20 cellular contexts compared by ENCODE assay signal in genomic region chr12:49547090-49547690, GRCh38. TPM values are rescaled to one million over a fixed set of nuclear protein-coding genes. Genes with fewer than 3 reads are reported as not detected.
DNase-seq lines count a peak whose midpoint lies in the region; ATAC-seq and TF ChIP-seq lines count a peak whose summit lies in the region.
"Had no signal": no experiment of that assay in that cellular context is flagged by ENCODE, and none has a peak within 500 bp of the region (broad histone marks: within the 10 kb centered on the region; RNA-seq: fewer than 3 reads in every experiment).

No MANE protein-coding gene starts in this region.

- H3K4me1 Mint-ChIP-seq in activated naive CD8-positive, alpha-beta T cell treated with anti-CD3 and anti-CD28 coated beads, Interleukin-2, amount 50 U/mL, for 24 hours = peaks cover 32% of the 10 kb centered on the region
- peaks cover 25% of the 10 kb centered on the region for H3K4me1 Mint-ChIP-seq in activated naive CD8-positive, alpha-beta T cell treated with anti-CD3 and anti-CD28 coated beads for 36 hours
- peaks cover 12% of the 10 kb centered on the region for H3K4me1 Mint-ChIP-seq in stimulated activated effector memory CD8-positive, alpha-beta T cell treated with anti-CD3 and anti-CD28 coated beads, Interleukin-12 subunit alpha, Interleukin-12 subunit beta, amount 100 ng/mL, for 72 hours

- H3K9me3 Mint-ChIP-seq in activated naive CD8-positive, alpha-beta T cell treated with anti-CD3 and anti-CD28 coated beads, Interleukin-2, amount 50 U/mL, for 24 hours = no peaks in the 10 kb centered on the region
- no peaks in the 10 kb centered on the region for H3K9me3 Mint-ChIP-seq in activated naive CD8-positive, alpha-beta T cell treated with anti-CD3 and anti-CD28 coated beads for 36 hours
- no peaks in the 10 kb centered on the region for H3K9me3 Mint-ChIP-seq in stimulated activated effector memory CD8-positive, alpha-beta T cell treated with anti-CD3 and anti-CD28 coated beads, Interleukin-12 subunit alpha, Interleukin-12 subunit beta, amount 100 ng/mL, for 72 hours
- H3K9me3 Mint-ChIP-seq: CD4-positive, alpha-beta T cell had no signal

- no peak overlapping the region for H3K27ac Mint-ChIP-seq in activated naive CD8-positive, alpha-beta T cell treated with anti-CD3 and anti-CD28 coated beads, Interleukin-2, amount 50 U/mL, for 24 hours
- H3K27ac Mint-ChIP-seq in activated naive CD8-positive, alpha-beta T cell treated with anti-CD3 and anti-CD28 coated beads for 36 hours = no peak overlapping the region
- H3K27ac Mint-ChIP-seq in stimulated activated effector memory CD8-positive, alpha-beta T cell treated with anti-CD3 and anti-CD28 coated beads, Interleukin-12 subunit alpha, Interleukin-12 subunit beta, amount 100 ng/mL, for 72 hours = no peak overlapping the region
- H3K27ac Mint-ChIP-seq: CD4-positive, alpha-beta T cell had no signal

- H3K36me3 ChIP-seq in RWPE2 (ENCODE audit: low read depth) (no peaks in the 10 kb centered on the region), lower lobe of right lung (no peaks in the 10 kb centered on the region)
- H3K36me3 ChIP-seq: BLaER1, HAP-1, MG63 had no signal

- peaks cover 8% of the 10 kb centered on the region for H3K4me1 ChIP-seq in RWPE2 (ENCODE audit: insufficient read depth, poor library complexity, severe bottlenecking)
- H3K4me1 ChIP-seq in lower lobe of right lung = peaks cover 12% of the 10 kb centered on the region
- H3K4me1 ChIP-seq: HAP-1 had no signal

- H3K27me3 ChIP-seq in RWPE2 (ENCODE audit: insufficient read depth, poor library complexity, severe bottlenecking) = no peaks in the 10 kb centered on the region
- H3K27me3 ChIP-seq in lower lobe of right lung (ENCODE audit: low read depth) = peaks cover 48% of the 10 kb centered on the region
- H3K27me3 ChIP-seq: MG63 had no signal

- no peak overlapping the region for H3K4me3 Mint-ChIP-seq in activated naive CD8-positive, alpha-beta T cell treated with anti-CD3 and anti-CD28 coated beads, Interleukin-2, amount 50 U/mL, for 24 hours
- no peak overlapping the region for H3K4me3 Mint-ChIP-seq in activated naive CD8-positive, alpha-beta T cell treated with anti-CD3 and anti-CD28 coated beads for 36 hours
- no peak overlapping the region for H3K4me3 Mint-ChIP-seq in stimulated activated effector memory CD8-positive, alpha-beta T cell treated with anti-CD3 and anti-CD28 coated beads, Interleukin-12 subunit alpha, Interleukin-12 subunit beta, amount 100 ng/mL, for 72 hours
- H3K4me3 Mint-ChIP-seq: CD4-positive, alpha-beta T cell had no signal

- intact Hi-C loops in lower lobe of right lung (cut with DNase I) = no loop called here

- no peak for TF ChIP-seq CTCF in RWPE2 (IDR thresholded peaks at IDR 0.05; ENCODE audit: poor library complexity, severe bottlenecking)
- TF ChIP-seq CTCF in epithelial cell of esophagus (IDR thresholded peaks at IDR 0.05; ENCODE audit: insufficient read depth, low read depth, low read length, missing control alignments) = no peak
- TF ChIP-seq CTCF in lower lobe of right lung (IDR thresholded peaks at IDR 0.05) = no peak

- no peak overlapping the region for H3K27ac ChIP-seq in RWPE2 (ENCODE audit: poor library complexity, severe bottlenecking)
- no peak overlapping the region for H3K27ac ChIP-seq in lower lobe of right lung
- H3K27ac ChIP-seq: BLaER1, GM23248 had no signal

- H3K9me3 ChIP-seq in RWPE2 (ENCODE audit: severe bottlenecking) (no peaks in the 10 kb centered on the region), lower lobe of right lung (no peaks in the 10 kb centered on the region)
- H3K9me3 ChIP-seq: BLaER1, HAP-1, MG63 had no signal

- H3K36me3 Mint-ChIP-seq in activated naive CD8-positive, alpha-beta T cell treated with anti-CD3 and anti-CD28 coated beads, Interleukin-2, amount 50 U/mL, for 24 hours (ENCODE audit: low read depth) = no peaks in the 10 kb centered on the region
- H3K36me3 Mint-ChIP-seq in activated naive CD8-positive, alpha-beta T cell treated with anti-CD3 and anti-CD28 coated beads for 36 hours = no peaks in the 10 kb centered on the region
- no peaks in the 10 kb centered on the region for H3K36me3 Mint-ChIP-seq in stimulated activated effector memory CD8-positive, alpha-beta T cell treated with anti-CD3 and anti-CD28 coated beads, Interleukin-12 subunit alpha, Interleukin-12 subunit beta, amount 100 ng/mL, for 72 hours

- ATAC-seq in activated naive CD8-positive, alpha-beta T cell treated with anti-CD3 and anti-CD28 coated beads, Interleukin-2, amount 50 U/mL, for 24 hours = peak; percentile 44
- peak; percentile 83 for ATAC-seq in RWPE2 (ENCODE audit: low read depth)
- ATAC-seq in stimulated activated effector memory CD8-positive, alpha-beta T cell treated with anti-CD3 and anti-CD28 coated beads, Interleukin-12 subunit alpha, Interleukin-12 subunit beta, amount 100 ng/mL, for 72 hours = peak; percentile 31
- no peak for ATAC-seq in lower lobe of right lung

- H3K4me3 ChIP-seq in RWPE2 (ENCODE audit: severe bottlenecking) (no peak overlapping the region), epithelial cell of esophagus (ENCODE audit: low read length) (no peak overlapping the region), lower lobe of right lung (no peak overlapping the region)
- H3K4me3 ChIP-seq: BLaER1, GM23248, HAP-1, MG63 had no signal

- no peak for DNase-seq in activated naive CD8-positive, alpha-beta T cell treated with anti-CD3 and anti-CD28 coated beads, Interleukin-2, amount 50 U/mL, for 24 hours
- no peak for DNase-seq in activated naive CD8-positive, alpha-beta T cell treated with anti-CD3 and anti-CD28 coated beads for 36 hours
- DNase-seq in RWPE2 (ENCODE audit: low spot score) = no peak
- DNase-seq in epithelial cell of esophagus (ENCODE audit: low read depth) = peak; percentile 44
- no peak for DNase-seq in stimulated activated effector memory CD8-positive, alpha-beta T cell treated with anti-CD3 and anti-CD28 coated beads, Interleukin-12 subunit alpha, Interleukin-12 subunit beta, amount 100 ng/mL, for 72 hours (ENCODE audit: low spot score in 2 of 2)
- no peak for DNase-seq in NCI-H510A treated with DMSO at 0.1 percent for 48 hours (lab: John Stamatoyannopoulos, UW)
- DNase-seq in lower lobe of right lung = no peak
- DNase-seq: CD4-positive, alpha-beta T cell; COR-L47; DMS79; GM23248; Kasumi-1; MG63; NCI-H187; NCI-H446; NCI-H526 treated with DMSO at 0.1 percent for 48 hours; OCI-M1; SHP77 had no signal

- H3K27me3 Mint-ChIP-seq in activated naive CD8-positive, alpha-beta T cell treated with anti-CD3 and anti-CD28 coated beads, Interleukin-2, amount 50 U/mL, for 24 hours = peaks cover 22% of the 10 kb centered on the region
- peaks cover 4% of the 10 kb centered on the region for H3K27me3 Mint-ChIP-seq in activated naive CD8-positive, alpha-beta T cell treated with anti-CD3 and anti-CD28 coated beads for 36 hours

RNA-seq across cellular contexts. Expression of gene KCNH3, which starts 8.4 kb away (rescaled TPM):
- total RNA-seq in activated naive CD8-positive, alpha-beta T cell treated with anti-CD3 and anti-CD28 coated beads for 36 hours = 10 to 100 TPM; 10.2 to 10.9 TPM
- total RNA-seq in lower lobe of right lung = 2.3 TPM
- total RNA-seq: GM23248 had no signal

RNA-seq across cellular contexts. Expression of gene MCRS1, which starts 20.8 kb away (rescaled TPM):
- 10 to 100 TPM; 73.6 to 78.2 TPM for total RNA-seq in activated naive CD8-positive, alpha-beta T cell treated with anti-CD3 and anti-CD28 coated beads for 36 hours
- 50.0 TPM for total RNA-seq in lower lobe of right lung

RNA-seq across cellular contexts. Expression of gene FAM186B, which starts 58.2 kb away (rescaled TPM):
- under 1 TPM; 0.14 to 0.41 TPM for total RNA-seq in activated naive CD8-positive, alpha-beta T cell treated with anti-CD3 and anti-CD28 coated beads for 36 hours
- 0.65 TPM for total RNA-seq in lower lobe of right lung

Comparison
In these comparisons a context has a peak if more than half of its experiments do, and no peak if none do; other contexts are left out.
1. ATAC-seq: peak in activated naive CD8-positive, alpha-beta T cell treated with anti-CD3 and anti-CD28 coated beads, Interleukin-2, amount 50 U/mL, for 24 hours (single experiment), RWPE2 (single experiment) and stimulated activated effector memory CD8-positive, alpha-beta T cell treated with anti-CD3 and anti-CD28 coated beads, Interleukin-12 subunit alpha, Interleukin-12 subunit beta, amount 100 ng/mL, for 72 hours (single experiment); none in lower lobe of right lung (0 of 2).